Comparison of ENCODE assay signal across 7 cellular contexts in the genomic region with DNA sequence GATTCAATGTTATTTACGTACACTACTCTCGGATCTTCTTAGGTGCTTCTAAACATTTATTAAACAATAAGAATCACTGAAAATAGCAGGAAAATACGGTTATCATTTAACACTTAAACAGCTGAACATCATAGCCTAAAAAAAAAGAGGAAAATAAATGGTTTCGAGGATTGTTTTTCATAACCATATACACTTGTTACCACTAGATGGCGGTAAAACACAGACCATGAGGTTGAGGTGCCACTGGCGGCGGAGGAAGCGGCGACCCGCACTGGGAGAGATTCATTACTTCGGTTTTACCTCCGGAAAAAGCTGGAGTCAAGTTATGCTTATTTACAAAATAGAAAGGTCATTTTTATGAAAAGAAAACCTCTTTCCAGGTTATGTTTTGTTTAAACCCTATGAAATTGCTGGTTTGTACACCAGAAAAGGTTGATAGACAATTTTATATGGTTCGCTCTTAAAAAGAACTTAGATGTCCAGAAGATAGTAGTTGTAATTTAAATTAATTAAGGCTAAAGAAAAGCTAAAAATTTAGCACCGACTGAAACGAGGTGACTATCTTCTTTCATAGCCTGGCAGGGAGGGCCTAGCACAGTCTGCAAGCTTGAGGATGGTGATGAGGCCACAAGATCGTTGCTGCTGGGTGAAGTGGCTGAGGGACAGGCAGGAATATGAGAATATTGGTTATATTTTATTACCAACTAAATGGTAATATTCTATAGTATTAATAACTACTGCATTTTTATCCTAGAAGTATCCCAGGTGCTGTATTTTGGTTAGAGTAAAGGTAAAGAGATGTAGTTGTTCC.
DNase-seq lines count a peak whose midpoint lies in the region; ATAC-seq and TF ChIP-seq lines count a peak whose summit lies in the region.

No MANE protein-coding gene starts in this region.

- H3K9me3 Mint-ChIP-seq in activated CD4-positive, alpha-beta T cell treated with anti-CD3 and anti-CD28 coated beads for 36 hours (ENCODE audit: low read depth): no peaks in the 10 kb centered on the region

- peak; percentile 19 for DNase-seq in GM13977 (ENCODE audit: low spot score)
- DNase-seq in NCI-H2227 treated with DMSO at 0.1 percent for 48 hours (lab: John Stamatoyannopoulos, UW): peak; percentile 84
- DNase-seq in activated CD4-positive, alpha-beta T cell treated with anti-CD3 and anti-CD28 coated beads for 36 hours: peak; percentile 78
- DNase-seq in cerebellum (ENCODE audit: low spot score): peak; percentile 64
- DNase-seq in kidney tubule cell (ENCODE audit: low spot score): peak; percentile 80
- peak; percentile 55 to 60 for DNase-seq in stimulated activated CD4-positive, alpha-beta T cell treated with anti-CD3 and anti-CD28 coated beads, Interleukin-2, amount 100 ng/mL, for 24 hours

- H3K4me1 Mint-ChIP-seq in activated CD4-positive, alpha-beta T cell treated with anti-CD3 and anti-CD28 coated beads for 36 hours: peaks cover 5% of the 10 kb centered on the region

- peak; percentile 62 for TF ChIP-seq CTCF in GM13977 (IDR thresholded peaks at IDR 0.05; ENCODE audit: extremely low read depth, insufficient read depth, missing control alignments)

- ATAC-seq in HG02973 (IDR thresholded peaks at IDR 0.05; ENCODE audit: unreplicated experiment): peak; percentile 75
- ATAC-seq in activated CD4-positive, alpha-beta T cell treated with anti-CD3 and anti-CD28 coated beads for 36 hours: peak; percentile 75

- H3K27me3 Mint-ChIP-seq in activated CD4-positive, alpha-beta T cell treated with anti-CD3 and anti-CD28 coated beads for 36 hours: peaks cover 14% of the 10 kb centered on the region

- H3K36me3 Mint-ChIP-seq in activated CD4-positive, alpha-beta T cell treated with anti-CD3 and anti-CD28 coated beads for 36 hours (ENCODE audit: low read depth): no peaks in the 10 kb centered on the region

- no peak overlapping the region for H3K27ac Mint-ChIP-seq in activated CD4-positive, alpha-beta T cell treated with anti-CD3 and anti-CD28 coated beads for 36 hours

- intact Hi-C loops in activated CD4-positive, alpha-beta T cell treated with anti-CD3 and anti-CD28 coated beads for 36 hours (cut with DNase I, micrococcal nuclease): loop anchor here (1.0 to 5.0 kb wide), 11 partner anchors 50 to 614 kb away; no protein-coding TSS in a partner anchor

- H3K4me3 Mint-ChIP-seq in activated CD4-positive, alpha-beta T cell treated with anti-CD3 and anti-CD28 coated beads for 36 hours: no peak overlapping the region

- CTCF ChIA-PET in activated CD4-positive, alpha-beta T cell treated with anti-CD3 and anti-CD28 coated beads for 36 hours (lab: Charles Lee): interaction anchor here (0.5 to 7.7 kb wide), 51 partner anchors 9 to 1665 kb away, joined by 3 to 132 read pairs (median 5); no protein-coding TSS in a partner anchor

- POLR2A ChIA-PET in activated CD4-positive, alpha-beta T cell treated with anti-CD3 and anti-CD28 coated beads for 36 hours (lab: Charles Lee): no interaction called here

- in situ Hi-C loops in GM13977 (cut with MboI; ENCODE audit: low pct_unique_long_range_greater_than_20kb, low sequenced_read_pairs, unreplicated experiment): loop anchor here (10.0 kb wide), 1 partner anchor 186 kb away; no protein-coding TSS in a partner anchor

Comparison
In these comparisons a context has a peak if more than half of its experiments do, and no peak if none do; other contexts are left out.
1. Peak in every context shown above with its lines: DNase-seq and ATAC-seq.
2. DNase-seq: peak in every context shown above with its lines; median percentile 84 in NCI-H2227 treated with DMSO at 0.1 percent for 48 hours; 80 in kidney tubule cell; 78 in activated CD4-positive, alpha-beta T cell treated with anti-CD3 and anti-CD28 coated beads for 36 hours; 64 in cerebellum; 58 in stimulated activated CD4-positive, alpha-beta T cell treated with anti-CD3 and anti-CD28 coated beads, Interleukin-2, amount 100 ng/mL, for 24 hours; 19 in GM13977.